In genomic region chr20:22320245-22320915, GRCh38 we compare ENCODE assay signal across 21 cellular contexts.
DNase-seq lines count a peak whose midpoint lies in the region; ATAC-seq, FAIRE-seq and TF ChIP-seq lines count a peak whose summit lies in the region.
"Had no signal": no experiment of that assay in that cellular context is flagged by ENCODE, and none has a peak within 500 bp of the region (broad histone marks: within the 10 kb centered on the region; RNA-seq: fewer than 3 reads in every experiment).

No MANE protein-coding gene starts in this region.

- no peak overlapping the region for H3K14ac ChIP-seq in IMR-90 (replicated peaks; ENCODE audit: low read depth, low read length)

- DNase-seq in IMR-90, result no peak
- DNase-seq in RWPE1 (ENCODE audit: low spot score), result peak; percentile 54
- peak; percentile 88 for DNase-seq in epithelial cell of esophagus (ENCODE audit: low read depth)
- DNase-seq in keratinocyte (ENCODE audit: low read depth, low spot score), result no peak
- DNase-seq in heart left ventricle, result no peak
- DNase-seq in NCI-H1092 (lab: John Stamatoyannopoulos, UW), result no peak
- DNase-seq in dedifferentiated amniotic fluid mesenchymal stem cell (ENCODE audit: extremely low spot score), result no peak
- DNase-seq: ACHN; BE2C; C1 segment of cervical spinal cord; CD4-positive, CD25-positive, alpha-beta regulatory T cell; CD8-positive, alpha-beta memory T cell; COR-L47; DMS 273 treated with DMSO at 0.1 percent for 48 hours; DMS53; DND-41; EL; H9 had no signal

- no peak overlapping the region for H4K8ac ChIP-seq in IMR-90 (ENCODE audit: low read depth in 2 of 2, low read length in 2 of 2)

- H3K36me3 ChIP-seq in IMR-90 (ENCODE audit: control insufficient read depth, insufficient read depth, low read length) (no peaks in the 10 kb centered on the region), keratinocyte (ENCODE audit: control insufficient read depth in 2 of 2, extremely low read depth in 1 of 2, insufficient read depth in 2 of 2, low read length in 2 of 2) (no peaks in the 10 kb centered on the region), heart left ventricle (no peaks in the 10 kb centered on the region)
- H3K36me3 ChIP-seq: BE2C had no signal

- no peak overlapping the region for H2BK15ac ChIP-seq in IMR-90 (ENCODE audit: low read depth, low read length)

- ATAC-seq in IMR-90 (ENCODE audit: low read depth) (no peak), heart left ventricle (no peak)
- ATAC-seq: GM12878 had no signal

- H4K91ac ChIP-seq in IMR-90 (ENCODE audit: insufficient read depth, low read depth, low read length), result no peak overlapping the region

- H2AK5ac ChIP-seq in IMR-90 (ENCODE audit: low read depth, low read length), result no peak overlapping the region

- no CpG with 5 or more reads among the region's 3 CpGs for WGBS in IMR-90 (ENCODE audit: extremely low coverage in 2 of 2, insufficient read length in 1 of 2), 2 experiments
- 84 to 89% (median 87%) methylated on average over 3 of the region's 3 CpGs for WGBS in heart left ventricle, 4 donors

- no peak overlapping the region for H2BK5ac ChIP-seq in IMR-90 (ENCODE audit: low read depth, low read length, poor library complexity, severe bottlenecking)

- H3K9me3 ChIP-seq in IMR-90 (ENCODE audit: control insufficient read depth, insufficient read depth, low read length) (no peaks in the 10 kb centered on the region), keratinocyte (ENCODE audit: control insufficient read depth, low read depth, low read length) (no peaks in the 10 kb centered on the region), heart left ventricle (no peaks in the 10 kb centered on the region)
- H3K9me3 ChIP-seq: BE2C had no signal

- no peaks in the 10 kb centered on the region for H3K79me2 ChIP-seq in keratinocyte (ENCODE audit: control insufficient read depth, insufficient read depth, low read length)

- H3K27ac ChIP-seq in IMR-90 (ENCODE audit: insufficient read depth, low read length), result no peak overlapping the region
- no peak overlapping the region for H3K27ac ChIP-seq in RWPE1
- peak overlapping the region; percentile 53 for H3K27ac ChIP-seq in keratinocyte (ENCODE audit: control insufficient read depth, insufficient read depth, low read length)
- H3K27ac ChIP-seq in heart left ventricle, result no peak overlapping the region
- H3K27ac ChIP-seq: HL-60 had no signal

- CTCF ChIA-PET in IMR-90 (lab: Yijun Ruan, JAX) (no interaction called here), RWPE1 (lab: Yijun Ruan, JAX) (no interaction called here)

- H3K9me1 ChIP-seq in IMR-90 (ENCODE audit: insufficient read depth, low read length) (no peaks in the 10 kb centered on the region), keratinocyte (ENCODE audit: control insufficient read depth, extremely low read depth, insufficient read depth, low read length) (no peaks in the 10 kb centered on the region)

- no peak for TF ChIP-seq RAD21 in IMR-90 (IDR thresholded peaks at IDR 0.05; ENCODE audit: low read length)

- H3K23ac ChIP-seq in IMR-90 (ENCODE audit: low read depth, low read length), result no peak overlapping the region

- H2BK20ac ChIP-seq in IMR-90 (ENCODE audit: low read depth, low read length), result no peak overlapping the region

- H2AFZ ChIP-seq in IMR-90 (replicated peaks; ENCODE audit: low read length, poor library complexity), result peak overlapping the region; percentile 1
- H2AFZ ChIP-seq in keratinocyte (ENCODE audit: control insufficient read depth, low read length), result peak overlapping the region; percentile 44

- TF ChIP-seq POLR2A in IMR-90 (IDR thresholded peaks at IDR 0.05; ENCODE audit: low read depth, low read length) (no peak), heart left ventricle (IDR thresholded peaks at IDR 0.05) (no peak)

- H2AK9ac ChIP-seq in IMR-90 (replicated peaks; ENCODE audit: low read depth, low read length, poor library complexity), result no peak overlapping the region

- no peaks in the 10 kb centered on the region for H4K20me1 ChIP-seq in IMR-90 (ENCODE audit: insufficient read depth, low read length)
- H4K20me1 ChIP-seq in keratinocyte (ENCODE audit: control insufficient read depth, extremely low read depth, insufficient read depth, low read length), result no peaks in the 10 kb centered on the region

- POLR2A ChIA-PET in IMR-90 (lab: Charles Lee; ENCODE audit: unreplicated experiment) (no interaction called here), RWPE1 (lab: Yijun Ruan, JAX; ENCODE audit: low non-redundant PET) (no interaction called here)

- no peak for TF ChIP-seq CTCF in IMR-90 (conservative IDR thresholded peaks at IDR 0.05; ENCODE audit: low read depth, low read length)
- TF ChIP-seq CTCF in RWPE1 (conservative IDR thresholded peaks at IDR 0.05; ENCODE audit: low read depth), result no peak
- TF ChIP-seq CTCF in epithelial cell of esophagus (IDR thresholded peaks at IDR 0.05; ENCODE audit: insufficient read depth, low read depth, low read length, missing control alignments), result no peak
- TF ChIP-seq CTCF in keratinocyte (optimal IDR thresholded peaks at IDR 0.05 in 1 of 3, IDR thresholded peaks at IDR 0.05 in 1 of 3, conservative IDR thresholded peaks at IDR 0.05 in 1 of 3; ENCODE audit: extremely low read depth in 1 of 3, insufficient read depth in 2 of 3, low read length in 3 of 3), result no peak
- no peak for TF ChIP-seq CTCF in heart left ventricle (IDR thresholded peaks at IDR 0.05)

- H3K4me3 ChIP-seq in IMR-90 (ENCODE audit: insufficient read depth, low read depth, low read length) (no peak overlapping the region), epithelial cell of esophagus (ENCODE audit: low read length) (no peak overlapping the region), keratinocyte (ENCODE audit: control insufficient read depth in 2 of 3, extremely low read depth in 1 of 3, insufficient read depth in 2 of 3, low read depth in 1 of 3, low read length in 3 of 3) (peak overlapping the region in 2 of 3 experiments; percentile 11 to 48), heart left ventricle (no peak overlapping the region)
- H3K4me3 ChIP-seq: GM12878 had no signal

- no peak overlapping the region for H3K18ac ChIP-seq in IMR-90 (ENCODE audit: low read depth, low read length)

- H3K4me2 ChIP-seq in IMR-90 (ENCODE audit: low read depth, low read length) (no peak overlapping the region), keratinocyte (ENCODE audit: control insufficient read depth, extremely low read depth, insufficient read depth, low read depth, low read length) (peak overlapping the region; percentile 39)

- BruUV-seq in IMR-90 (replicated peaks; lab: Mats Ljungman, UMichigan), result no TSS peak

- H2BK120ac ChIP-seq in IMR-90 (ENCODE audit: low read depth, low read length), result no peak overlapping the region

- no peak overlapping the region for H3K9ac ChIP-seq in IMR-90 (ENCODE audit: low read depth, low read length)
- H3K9ac ChIP-seq in keratinocyte (ENCODE audit: control insufficient read depth, extremely low read depth, insufficient read depth, low read length), result peak overlapping the region; percentile 3

- dilution Hi-C loops in IMR-90 (cut with HindIII; ENCODE audit: low sequenced_read_pairs, unreplicated experiment) (no loop called here), keratinocyte (cut with MboI; ENCODE audit: extremely low pct_ligation_motif_present, low sequenced_read_pairs) (no loop called here)

- no peaks in the 10 kb centered on the region for H3K4me1 ChIP-seq in IMR-90 (ENCODE audit: control insufficient read depth, insufficient read depth, low read length)
- peaks cover 17% of the 10 kb centered on the region for H3K4me1 ChIP-seq in keratinocyte (ENCODE audit: control insufficient read depth, extremely low read depth, insufficient read depth, low read length)
- no peaks in the 10 kb centered on the region for H3K4me1 ChIP-seq in heart left ventricle
- H3K4me1 ChIP-seq: BE2C had no signal

- no peak overlapping the region for H4K5ac ChIP-seq in IMR-90 (ENCODE audit: low read depth, low read length)

- H3K56ac ChIP-seq in IMR-90 (ENCODE audit: extremely low read depth, insufficient read depth, low read length), result no peak overlapping the region

- H3K4ac ChIP-seq in IMR-90 (ENCODE audit: low read depth, low read length), result no peak overlapping the region

- in situ Hi-C loops in IMR-90 (cut with MboI; ENCODE audit: low sequenced_read_pairs), result loop anchor here (25.0 kb wide), 1 partner anchor 608 kb away; the partner anchor contains the start of gene PAX1

- peak; percentile 90 for FAIRE-seq in keratinocyte (lab: Jason Lieb, UNC)
- FAIRE-seq: GM12878, H1 had no signal

- intact Hi-C loops in IMR-90 (cut with micrococcal nuclease), result no loop called here
- intact Hi-C loops in heart left ventricle (cut with DNase I), result no loop called here

- H3K27me3 ChIP-seq in IMR-90 (ENCODE audit: control insufficient read depth, insufficient read depth, low read length), result no peaks in the 10 kb centered on the region
- no peaks in the 10 kb centered on the region for H3K27me3 ChIP-seq in keratinocyte (ENCODE audit: control insufficient read depth, extremely low read depth, insufficient read depth, low read length)
- H3K27me3 ChIP-seq in heart left ventricle, result peaks cover 0 to 21% (median 0%) of the 10 kb centered on the region in 9 donors
- H3K27me3 ChIP-seq: BE2C had no signal

- H3K79me1 ChIP-seq in IMR-90 (ENCODE audit: low read depth in 1 of 2, low read length in 2 of 2), result no peaks in the 10 kb centered on the region

TF ChIP-seq in IMR-90, 13 proteins besides CTCF, POLR2A, EP300 and RAD21:
- TF ChIP-seq CEBPB (IDR thresholded peaks at IDR 0.05; ENCODE audit: low read depth, low read length), result no peak
- no peak for TF ChIP-seq SMC3 (IDR thresholded peaks at IDR 0.05; ENCODE audit: low read depth, low read length)
- no peak for TF ChIP-seq MXI1 (IDR thresholded peaks at IDR 0.05; ENCODE audit: borderline replicate concordance, low read depth, low read length)
- no peak for TF ChIP-seq NFE2L2 (IDR thresholded peaks at IDR 0.05; ENCODE audit: low read depth, low read length)
- no peak for TF ChIP-seq RCOR1 (IDR thresholded peaks at IDR 0.05; ENCODE audit: insufficient replicate concordance, low read length)
- TF ChIP-seq BHLHE40 (IDR thresholded peaks at IDR 0.05; ENCODE audit: low read depth, low read length), result no peak
TF ChIP-seq in IMR-90: peak in this region for 0.

Comparison
In these comparisons a context has a peak if more than half of its experiments do, and no peak if none do; other contexts are left out.
1. DNase-seq: peak in RWPE1 (single experiment) and epithelial cell of esophagus (single experiment); none in IMR-90 (single experiment), keratinocyte (single experiment), heart left ventricle (0 of 5), NCI-H1092 (single experiment) and dedifferentiated amniotic fluid mesenchymal stem cell (single experiment).
2. H3K4me3 ChIP-seq: peak in keratinocyte (2 of 3); none in IMR-90 (single experiment), epithelial cell of esophagus (single experiment) and heart left ventricle (0 of 12).